In the genomic region with DNA sequence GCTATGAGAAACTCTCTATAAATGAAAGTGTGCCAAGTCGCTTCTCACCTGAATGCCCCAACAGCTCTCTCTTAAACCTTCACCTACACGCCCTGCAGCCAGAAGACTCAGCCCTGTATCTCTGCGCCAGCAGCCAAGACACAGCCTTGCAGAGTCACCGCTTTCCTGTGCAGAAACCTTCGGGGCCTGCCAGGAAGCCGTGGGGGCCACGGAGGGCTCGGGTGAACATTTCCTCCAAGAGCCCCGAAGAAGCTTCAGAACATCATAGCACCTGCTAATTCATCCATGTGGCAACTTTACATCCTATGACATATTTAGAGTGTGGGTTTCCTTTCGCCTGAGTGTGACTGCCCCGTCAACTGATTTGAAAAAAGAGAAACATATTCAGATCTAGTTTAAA, we compare ENCODE assay signal across 21 cellular contexts. TPM values are rescaled to one million over a fixed set of nuclear protein-coding genes. Genes with fewer than 3 reads are reported as not detected.
DNase-seq lines count a peak whose midpoint lies in the region; ATAC-seq and TF ChIP-seq lines count a peak whose summit lies in the region.
"Had no signal": no experiment of that assay in that cellular context is flagged by ENCODE, and none has a peak within 500 bp of the region (broad histone marks: within the 10 kb centered on the region; RNA-seq: fewer than 3 reads in every experiment).

No MANE protein-coding gene starts in this region.

- H3K79me2 ChIP-seq in OCI-LY7 (ENCODE audit: insufficient read depth, low read depth, low read length), result no peaks in the 10 kb centered on the region

- H3K36me3 ChIP-seq in OCI-LY7 (ENCODE audit: insufficient read depth, low read length), result no peaks in the 10 kb centered on the region

- peak overlapping the region; percentile 62 for H3K4me2 ChIP-seq in OCI-LY7 (ENCODE audit: low read length)

- peak overlapping the region; percentile 28 for H3K27ac ChIP-seq in OCI-LY7 (ENCODE audit: low read depth, low read length, poor library complexity, severe bottlenecking)
- H3K27ac ChIP-seq: body of pancreas, coronary artery had no signal

- TF ChIP-seq CTCF in OCI-LY7 (conservative IDR thresholded peaks at IDR 0.05; ENCODE audit: low read length), result no peak

- peak in 5 of 6 experiments; percentile 9 to 27 (median 19) for DNase-seq in stimulated activated naive CD4-positive, alpha-beta T cell (lab: John Stamatoyannopoulos, UW)
- no peak for DNase-seq in stimulated activated naive CD4-positive, alpha-beta T cell treated with Interleukin-2 at 50 U/mL for 16 hours (lab: John Stamatoyannopoulos, UW)
- DNase-seq in OCI-LY7 (ENCODE audit: low spot score) (peak; percentile 73), NCI-H1694 (lab: John Stamatoyannopoulos, UW) (no peak)
- peak; percentile 7 for DNase-seq in effector CD8-positive, alpha-beta T cell (lab: John Stamatoyannopoulos, UW)
- DNase-seq: activated effector memory CD4-positive, alpha-beta T cell treated with anti-CD3 and anti-CD28 coated beads, Interleukin-2, amount 50 U/mL, for 16 hours; body of pancreas; foreskin fibroblast; GOT3; NCI-H1105; NCI-H2171; right cardiac atrium; T1000 had no signal

- no peaks in the 10 kb centered on the region for H4K20me1 ChIP-seq in OCI-LY7 (ENCODE audit: insufficient read depth, low read length)

- H3K4me1 ChIP-seq in OCI-LY7 (ENCODE audit: insufficient read depth, low read length, poor library complexity, severe bottlenecking), result peaks cover 22% of the 10 kb centered on the region
- H3K4me1 ChIP-seq: body of pancreas had no signal

- POLR2A ChIA-PET in OCI-LY7 (lab: Charles Lee), result interaction anchor here (0.6 to 2.9 kb wide), 2 partner anchors 10 to 93 kb away, joined by 3 to 20 read pairs; no protein-coding TSS in a partner anchor

- intact Hi-C loops in OCI-LY7 (cut with micrococcal nuclease; ENCODE audit: unreplicated experiment), result no loop called here

- H2AFZ ChIP-seq in OCI-LY7 (ENCODE audit: low read length), result peak overlapping the region; percentile 47

- H3K9me2 ChIP-seq in OCI-LY7 (ENCODE audit: insufficient read depth, low read length), result no peaks in the 10 kb centered on the region

- ATAC-seq in HG03469 (IDR thresholded peaks at IDR 0.05; ENCODE audit: unreplicated experiment) (no peak), GM19397 (IDR thresholded peaks at IDR 0.05; ENCODE audit: unreplicated experiment) (no peak)
- ATAC-seq: body of pancreas, Panc1, right cardiac atrium had no signal

- CTCF ChIA-PET in OCI-LY7 (lab: Charles Lee; ENCODE audit: unreplicated experiment), result interaction anchor here (1.4 to 2.2 kb wide), 2 partner anchors 9 to 10 kb away, joined by 4 to 13 read pairs; no protein-coding TSS in a partner anchor

- H3K9me3 ChIP-seq in OCI-LY7 (ENCODE audit: low read length), result no peaks in the 10 kb centered on the region
- H3K9me3 ChIP-seq: body of pancreas had no signal

- peak overlapping the region; percentile 1 for H3K4me3 ChIP-seq in OCI-LY7 (ENCODE audit: low read depth, low read length, poor library complexity, severe bottlenecking)
- H3K4me3 ChIP-seq: body of pancreas, coronary artery had no signal

- BruUV-seq in OCI-LY7 (replicated peaks; lab: Mats Ljungman, UMichigan), result no TSS peak

RNA-seq across cellular contexts. Expression of gene PRSS58, which starts 55.7 kb away (rescaled TPM):
- total RNA-seq in OCI-LY7 (2014; rRNA removed; shearing (Covaris generic)), result not detected in 2 replicates
- total RNA-seq in OCI-LY7 (2022), result not detected in 2 replicates
- total RNA-seq: body of pancreas, endothelial cell of umbilical vein, mononuclear cell, osteoblast, right cardiac atrium, temporal lobe had no signal

Comparison
In these comparisons a context has a peak if more than half of its experiments do, and no peak if none do; other contexts are left out.
1. DNase-seq: peak in stimulated activated naive CD4-positive, alpha-beta T cell (5 of 6), OCI-LY7 (single experiment) and effector CD8-positive, alpha-beta T cell (single experiment); none in stimulated activated naive CD4-positive, alpha-beta T cell treated with Interleukin-2 at 50 U/mL for 16 hours (single experiment) and NCI-H1694 (single experiment).